Comparison of ENCODE assay signal across 13 cellular contexts in genomic region chr1:201903135-201903534, GRCh38. TPM values are rescaled to one million over a fixed set of nuclear protein-coding genes. Genes with fewer than 3 reads are reported as not detected.
A peak's percentile ranks its signal among the peaks of the same experiment; 100 is the strongest.
DNase-seq lines count a peak whose midpoint lies in the region; ATAC-seq, FAIRE-seq and TF ChIP-seq lines count a peak whose summit lies in the region.
"Had no signal": no experiment of that assay in that cellular context is flagged by ENCODE, and none has a peak within 500 bp of the region (broad histone marks: within the 10 kb centered on the region; RNA-seq: fewer than 3 reads in every experiment).

No MANE protein-coding gene starts in this region.

- peaks cover 0 to 88% (median 46%) of the 10 kb centered on the region in 4 donors for H3K4me1 ChIP-seq in stomach
- no peaks in the 10 kb centered on the region for H3K4me1 ChIP-seq in effector memory CD4-positive, alpha-beta T cell (ENCODE audit: control insufficient read depth, insufficient read depth, low read length, poor library complexity, severe bottlenecking)

- peaks cover 3% of the 10 kb centered on the region for H3K27me3 Mint-ChIP-seq in activated CD4-positive, alpha-beta T cell treated with anti-CD3 and anti-CD28 coated beads, Interleukin-2, amount 10 ng/mL, durations not matched to agents 24 days and 14 days
- H3K27me3 Mint-ChIP-seq: activated naive CD4-positive, alpha-beta T cell treated with anti-CD3 and anti-CD28 coated beads, Interleukin-2, amount 50 U/mL, for 24 hours had no signal

- FAIRE-seq in H54 (lab: Jason Lieb, UNC), result no peak

- H3K36me3 Mint-ChIP-seq in activated CD4-positive, alpha-beta T cell treated with anti-CD3 and anti-CD28 coated beads, Interleukin-2, amount 10 ng/mL, durations not matched to agents 24 days and 14 days (ENCODE audit: low read depth), result no peaks in the 10 kb centered on the region
- H3K36me3 Mint-ChIP-seq: activated naive CD4-positive, alpha-beta T cell treated with anti-CD3 and anti-CD28 coated beads, Interleukin-2, amount 50 U/mL, for 24 hours; CD14-positive monocyte had no signal

- no peaks in the 10 kb centered on the region for H3K9me3 ChIP-seq in stomach
- H3K9me3 ChIP-seq in effector memory CD4-positive, alpha-beta T cell (ENCODE audit: control insufficient read depth, low read length), result no peaks in the 10 kb centered on the region

- H3K27ac ChIP-seq in layer of hippocampus (ENCODE audit: low read depth, low read length) (peak overlapping the region; percentile 53), stomach (peak overlapping the region in 4 of 5 donors; percentile 70 to 90 (median 80))
- no peak overlapping the region for H3K27ac ChIP-seq in effector memory CD4-positive, alpha-beta T cell (ENCODE audit: insufficient read depth, low read length, poor library complexity, severe bottlenecking)

- ATAC-seq in GM21619 (IDR thresholded peaks at IDR 0.05; ENCODE audit: unreplicated experiment), result no peak

- H3K4me1 Mint-ChIP-seq in activated CD4-positive, alpha-beta T cell treated with anti-CD3 and anti-CD28 coated beads, Interleukin-2, amount 10 ng/mL, durations not matched to agents 24 days and 14 days, result peaks cover 4% of the 10 kb centered on the region
- H3K4me1 Mint-ChIP-seq: activated naive CD4-positive, alpha-beta T cell treated with anti-CD3 and anti-CD28 coated beads, Interleukin-2, amount 50 U/mL, for 24 hours; CD14-positive monocyte had no signal

- no peak overlapping the region for H3K27ac Mint-ChIP-seq in activated CD4-positive, alpha-beta T cell treated with anti-CD3 and anti-CD28 coated beads, Interleukin-2, amount 10 ng/mL, durations not matched to agents 24 days and 14 days
- H3K27ac Mint-ChIP-seq: activated naive CD4-positive, alpha-beta T cell treated with anti-CD3 and anti-CD28 coated beads, Interleukin-2, amount 50 U/mL, for 24 hours; CD14-positive monocyte had no signal

- peak; percentile 49 for DNase-seq in H54 (ENCODE audit: insufficient read length, low spot score)
- DNase-seq in choroid plexus epithelial cell (ENCODE audit: low read depth), result peak; percentile 60
- no peak for DNase-seq in stomach
- DNase-seq in stimulated activated CD8-positive, alpha-beta memory T cell treated with anti-CD3 and anti-CD28 coated beads, Interleukin-4, amount 100 ng/mL, for 48 hours, result no peak
- DNase-seq in activated CD4-positive, alpha-beta T cell treated with anti-CD3 and anti-CD28 coated beads, Interleukin-2, amount 10 ng/mL, durations not matched to agents 24 days and 14 days, result no peak
- DNase-seq in effector memory CD4-positive, alpha-beta T cell, result no peak
- DNase-seq: activated CD4-positive, alpha-beta T cell treated with anti-CD3 and anti-CD28 coated beads, Interleukin-2, amount 50 U/mL, for 4 hours; kidney glomerular epithelial cell; NCI-H526 had no signal

- intact Hi-C loops in stomach (cut with DNase I; ENCODE audit: low total_unique reads), result loop anchor here (10.0 kb wide), 1 partner anchor 222 kb away; the partner anchor contains the start of gene GPR37L1
- intact Hi-C loops in activated CD4-positive, alpha-beta T cell treated with anti-CD3 and anti-CD28 coated beads, Interleukin-2, amount 10 ng/mL, durations not matched to agents 24 days and 14 days (cut with micrococcal nuclease), result no loop called here

- TF ChIP-seq POLR2A in H54 (IDR thresholded peaks at IDR 0.05; ENCODE audit: low read depth, low read length) (no peak), stomach (IDR thresholded peaks at IDR 0.05) (no peak)

- no peak for TF ChIP-seq CTCF in choroid plexus epithelial cell (conservative IDR thresholded peaks at IDR 0.05; ENCODE audit: low read depth, low read length)
- TF ChIP-seq CTCF in stomach (IDR thresholded peaks at IDR 0.05), result no peak

- H3K27me3 ChIP-seq in layer of hippocampus (ENCODE audit: control insufficient read depth, insufficient read depth, low read length) (no peaks in the 10 kb centered on the region), stomach (no peaks in the 10 kb centered on the region)
- no peaks in the 10 kb centered on the region for H3K27me3 ChIP-seq in effector memory CD4-positive, alpha-beta T cell (replicated peaks; ENCODE audit: control insufficient read depth, insufficient read depth, low read length, poor library complexity, severe bottlenecking)

- 59 to 88% (median 78%) methylated on average over 5 of the region's 5 CpGs for WGBS in stomach, 5 donors

- H3K9me3 Mint-ChIP-seq in activated CD4-positive, alpha-beta T cell treated with anti-CD3 and anti-CD28 coated beads, Interleukin-2, amount 10 ng/mL, durations not matched to agents 24 days and 14 days, result no peaks in the 10 kb centered on the region
- H3K9me3 Mint-ChIP-seq: activated naive CD4-positive, alpha-beta T cell treated with anti-CD3 and anti-CD28 coated beads, Interleukin-2, amount 50 U/mL, for 24 hours; CD14-positive monocyte had no signal

- H3K4me3 ChIP-seq in choroid plexus epithelial cell (ENCODE audit: low read depth, low read length) (no peak overlapping the region), stomach (no peak overlapping the region)
- H3K4me3 ChIP-seq in effector memory CD4-positive, alpha-beta T cell (ENCODE audit: insufficient read depth, low read depth, low read length, poor library complexity, severe bottlenecking), result no peak overlapping the region

- H3K4me3 Mint-ChIP-seq in activated CD4-positive, alpha-beta T cell treated with anti-CD3 and anti-CD28 coated beads, Interleukin-2, amount 10 ng/mL, durations not matched to agents 24 days and 14 days, result no peak overlapping the region
- H3K4me3 Mint-ChIP-seq: activated naive CD4-positive, alpha-beta T cell treated with anti-CD3 and anti-CD28 coated beads, Interleukin-2, amount 50 U/mL, for 24 hours; CD14-positive monocyte had no signal

- TF ChIP-seq EP300 in stomach (IDR thresholded peaks at IDR 0.05), result no peak

- peaks cover 0 to 22% (median 11%) of the 10 kb centered on the region in 4 donors for H3K36me3 ChIP-seq in stomach
- no peaks in the 10 kb centered on the region for H3K36me3 ChIP-seq in effector memory CD4-positive, alpha-beta T cell (ENCODE audit: control insufficient read depth, insufficient read depth, low read length)

RNA-seq across cellular contexts. Expression of gene SHISA4, which starts 14.4 kb away (rescaled TPM):
- 10 to 100 TPM in 3 of 5 donors, 1 to 10 TPM in 1, under 1 TPM in 1; 0.87 to 33.3 (median 10.3) TPM for total RNA-seq in stomach
- 10 to 100 TPM; 14.1 to 18.3 (median 14.6) TPM for polyA plus RNA-seq in stomach
- 0.38 and 0.77 TPM in 2 replicates for total RNA-seq in activated CD4-positive, alpha-beta T cell treated with anti-CD3 and anti-CD28 coated beads, Interleukin-2, amount 10 ng/mL, durations not matched to agents 24 days and 14 days

RNA-seq across cellular contexts. Expression of gene LMOD1, which starts 43.2 kb away (rescaled TPM):
- 100 to 1,000 TPM in 3 of 5 donors, 10 to 100 TPM in 2; 27.5 to 420 (median 102) TPM for total RNA-seq in stomach
- 100 to 1,000 TPM in 1 of 3 donors, 10 to 100 TPM in 2; 19.6 to 117 (median 22.9) TPM for polyA plus RNA-seq in stomach
- not detected in 2 replicates for total RNA-seq in activated CD4-positive, alpha-beta T cell treated with anti-CD3 and anti-CD28 coated beads, Interleukin-2, amount 10 ng/mL, durations not matched to agents 24 days and 14 days
- polyA plus RNA-seq: CD14-positive monocyte had no signal

RNA-seq across cellular contexts. Expression of gene TIMM17A, which starts 52.2 kb away (rescaled TPM):
- 10 to 100 TPM in 2 of 5 donors, 1 to 10 TPM in 3; 3.2 to 47.0 (median 7.1) TPM for total RNA-seq in stomach
- 10 to 100 TPM; 26.1 to 48.8 (median 37.4) TPM for polyA plus RNA-seq in stomach
- total RNA-seq in activated CD4-positive, alpha-beta T cell treated with anti-CD3 and anti-CD28 coated beads, Interleukin-2, amount 10 ng/mL, durations not matched to agents 24 days and 14 days, result 119 and 122 TPM in 2 replicates

Comparison
In these comparisons a context has a peak if more than half of its experiments do, and no peak if none do; other contexts are left out.
1. DNase-seq: peak in H54 (single experiment) and choroid plexus epithelial cell (single experiment); none in stomach (single experiment), stimulated activated CD8-positive, alpha-beta memory T cell treated with anti-CD3 and anti-CD28 coated beads, Interleukin-4, amount 100 ng/mL, for 48 hours (single experiment), activated CD4-positive, alpha-beta T cell treated with anti-CD3 and anti-CD28 coated beads, Interleukin-2, amount 10 ng/mL, durations not matched to agents 24 days and 14 days (single experiment) and effector memory CD4-positive, alpha-beta T cell (0 of 3).
2. RNA of gene LMOD1, which starts 43.2 kb away (total RNA-seq): 27.5 to 420 TPM in stomach; not detected in activated CD4-positive, alpha-beta T cell treated with anti-CD3 and anti-CD28 coated beads, Interleukin-2, amount 10 ng/mL, durations not matched to agents 24 days and 14 days; every median in the first group is over 10 times any median in the second.